In genomic region chr19:1070576-1070930, GRCh38 we compare ENCODE assay signal across 12 cellular contexts. TPM values are rescaled to one million over a fixed set of nuclear protein-coding genes. Genes with fewer than 3 reads are reported as not detected.
DNase-seq lines count a peak whose midpoint lies in the region; ATAC-seq and TF ChIP-seq lines count a peak whose summit lies in the region.
"Had no signal": no experiment of that assay in that cellular context is flagged by ENCODE, and none has a peak within 500 bp of the region (broad histone marks: within the 10 kb centered on the region; RNA-seq: fewer than 3 reads in every experiment).

No MANE protein-coding gene starts in this region.

- H3K36me3 ChIP-seq in mammary epithelial cell (ENCODE audit: insufficient read depth, low read length) (no peaks in the 10 kb centered on the region), breast epithelium (no peaks in the 10 kb centered on the region), hepatocyte (replicated peaks; ENCODE audit: insufficient read depth, low read depth) (no peaks in the 10 kb centered on the region), spleen (peaks cover 0 to 70% (median 43%) of the 10 kb centered on the region in 6 donors)

- H3K27ac Mint-ChIP-seq in activated CD8-positive, alpha-beta T cell treated with anti-CD3 and anti-CD28 coated beads for 36 hours = peak overlapping the region; percentile 76

- no peak overlapping the region for H3K9ac ChIP-seq in mammary epithelial cell (ENCODE audit: insufficient read depth, low read length)

- no peak overlapping the region for H3K27ac ChIP-seq in mammary epithelial cell (ENCODE audit: insufficient read depth, low read depth, low read length)
- H3K27ac ChIP-seq in breast epithelium = no peak overlapping the region
- H3K27ac ChIP-seq in hepatocyte = no peak overlapping the region
- H3K27ac ChIP-seq in spleen = peak overlapping the region in 6 of 8 donors; percentile 90 to 98 (median 96)
- H3K27ac ChIP-seq: body of pancreas had no signal

- H3K27me3 Mint-ChIP-seq in activated CD8-positive, alpha-beta T cell treated with anti-CD3 and anti-CD28 coated beads for 36 hours = no peaks in the 10 kb centered on the region
- H3K27me3 Mint-ChIP-seq: activated CD4-positive, alpha-beta memory T cell treated with anti-CD3 and anti-CD28 coated beads, Interleukin-2, amount 10 ng/mL, durations not matched to agents 7 days and 5 days had no signal

- H3K4me1 Mint-ChIP-seq in activated CD8-positive, alpha-beta T cell treated with anti-CD3 and anti-CD28 coated beads for 36 hours (ENCODE audit: low read depth) = peaks cover 49% of the 10 kb centered on the region

- TF ChIP-seq POLR2A in breast epithelium (IDR thresholded peaks at IDR 0.05) = no peak
- no peak for TF ChIP-seq POLR2A in spleen (IDR thresholded peaks at IDR 0.05)

- H2AFZ ChIP-seq in mammary epithelial cell (ENCODE audit: low read depth, low read length) (no peak overlapping the region), hepatocyte (no peak overlapping the region)

- H3K4me2 ChIP-seq in mammary epithelial cell (ENCODE audit: insufficient read depth, low read depth, low read length) (peak overlapping the region; percentile 69), hepatocyte (peak overlapping the region; percentile 69)

- TF ChIP-seq CTCF in mammary epithelial cell (conservative IDR thresholded peaks at IDR 0.05 in 1 of 2, IDR thresholded peaks at IDR 0.05 in 1 of 2; ENCODE audit: extremely low read depth in 1 of 2, insufficient read depth in 1 of 2, low read depth in 1 of 2, low read length in 2 of 2) = no peak
- TF ChIP-seq CTCF in breast epithelium (IDR thresholded peaks at IDR 0.05) = no peak
- no peak for TF ChIP-seq CTCF in activated CD8-positive, alpha-beta T cell treated with anti-CD3 and anti-CD28 coated beads for 36 hours (IDR thresholded peaks at IDR 0.05)
- peak; percentile 4 for TF ChIP-seq CTCF in hepatocyte (IDR thresholded peaks at IDR 0.05; ENCODE audit: poor library complexity)
- no peak for TF ChIP-seq CTCF in spleen (IDR thresholded peaks at IDR 0.05 in 8 of 11, conservative IDR thresholded peaks at IDR 0.05 in 3 of 11)

- H3K36me3 Mint-ChIP-seq in activated CD8-positive, alpha-beta T cell treated with anti-CD3 and anti-CD28 coated beads for 36 hours (ENCODE audit: low read depth) = peaks cover 50% of the 10 kb centered on the region

- no TSS peak for BruUV-seq in mammary epithelial cell (replicated peaks; lab: Mats Ljungman, UMichigan)

- CTCF ChIA-PET in mammary epithelial cell (lab: Charles Lee; ENCODE audit: low non-redundant PET) = no interaction called here
- CTCF ChIA-PET in activated CD8-positive, alpha-beta T cell treated with anti-CD3 and anti-CD28 coated beads for 36 hours (lab: Charles Lee) = interaction anchor here (1.6 kb wide), 1 partner anchor 41 kb away, joined by 4 read pairs; no protein-coding TSS in a partner anchor

- POLR2A ChIA-PET in activated CD8-positive, alpha-beta T cell treated with anti-CD3 and anti-CD28 coated beads for 36 hours (lab: Charles Lee) = interaction anchor here (0.8 to 12.2 kb wide), 5 partner anchors 10 to 36 kb away, joined by 3 to 148 read pairs (median 6); no protein-coding TSS in a partner anchor

- ATAC-seq in activated CD8-positive, alpha-beta T cell treated with anti-CD3 and anti-CD28 coated beads for 36 hours = no peak
- ATAC-seq in GM18867 (IDR thresholded peaks at IDR 0.05; ENCODE audit: unreplicated experiment) = no peak
- no peak for ATAC-seq in GM21576 (IDR thresholded peaks at IDR 0.05; ENCODE audit: unreplicated experiment)
- ATAC-seq: body of pancreas had no signal

- no peaks in the 10 kb centered on the region for H3K79me2 ChIP-seq in mammary epithelial cell (ENCODE audit: insufficient read depth, low read length)
- H3K79me2 ChIP-seq in hepatocyte = no peaks in the 10 kb centered on the region

- H4K20me1 ChIP-seq in mammary epithelial cell (ENCODE audit: insufficient read depth, low read length) (no peaks in the 10 kb centered on the region), hepatocyte (ENCODE audit: insufficient read depth, poor library complexity, severe bottlenecking) (no peaks in the 10 kb centered on the region)

- H3K27me3 ChIP-seq in mammary epithelial cell (ENCODE audit: insufficient read depth, low read length) = peaks cover 6% of the 10 kb centered on the region
- peaks cover 10 to 48% of the 10 kb centered on the region in 2 donors for H3K27me3 ChIP-seq in breast epithelium
- H3K27me3 ChIP-seq in hepatocyte = peaks cover 50% of the 10 kb centered on the region
- H3K27me3 ChIP-seq in spleen (replicated peaks in 1 of 7) = peaks cover 0 to 18% (median 0%) of the 10 kb centered on the region in 7 donors

- no peak overlapping the region for H3K4me3 Mint-ChIP-seq in activated CD8-positive, alpha-beta T cell treated with anti-CD3 and anti-CD28 coated beads for 36 hours

- intact Hi-C loops in mammary epithelial cell (cut with micrococcal nuclease) (no loop called here), breast epithelium (cut with DNase I; ENCODE audit: low total_unique reads) (no loop called here), spleen (cut with DNase I; ENCODE audit: low total_unique reads) (loop anchor here (10.0 kb wide), 1 partner anchor 46 kb away; the partner anchor contains the start of genes CNN2, RNU6-2 and TMEM259)
- intact Hi-C loops in activated CD8-positive, alpha-beta T cell treated with anti-CD3 and anti-CD28 coated beads for 36 hours (cut with micrococcal nuclease) = no loop called here

- H3K4me1 ChIP-seq in mammary epithelial cell (ENCODE audit: insufficient read depth, low read length) (peaks cover 29% of the 10 kb centered on the region), breast epithelium (peaks cover 9% of the 10 kb centered on the region in 2 donors), hepatocyte (ENCODE audit: insufficient read depth) (peaks cover 17% of the 10 kb centered on the region), spleen (peaks cover 60 to 100% (median 94%) of the 10 kb centered on the region in 6 donors)

- in situ Hi-C loops in mammary epithelial cell (cut with MboI; ENCODE audit: low sequenced_read_pairs in 2 of 2) = no loop called here

- no peaks in the 10 kb centered on the region for H3K9me2 ChIP-seq in hepatocyte (replicated peaks; ENCODE audit: insufficient read depth)

- H3K9me3 ChIP-seq in mammary epithelial cell (replicated peaks; ENCODE audit: insufficient read depth, low read length) (no peaks in the 10 kb centered on the region), breast epithelium (no peaks in the 10 kb centered on the region), hepatocyte (ENCODE audit: low read depth) (no peaks in the 10 kb centered on the region), spleen (no peaks in the 10 kb centered on the region)
- H3K9me3 ChIP-seq: body of pancreas had no signal

- H3K4me3 ChIP-seq in mammary epithelial cell (replicated peaks in 1 of 3; ENCODE audit: insufficient read depth in 1 of 3, low read depth in 2 of 3, low read length in 3 of 3) (no peak overlapping the region), breast epithelium (no peak overlapping the region), hepatocyte (no peak overlapping the region), spleen (no peak overlapping the region)
- H3K4me3 ChIP-seq: body of pancreas had no signal

- dilution Hi-C loops in mammary epithelial cell (cut with HindIII; ENCODE audit: low sequenced_read_pairs) = no loop called here

- 17% methylated on average over 19 of the region's 21 CpGs for WGBS in mammary epithelial cell (ENCODE audit: low coverage, missing lambda C conversion rate)
- 21% methylated on average over 21 of the region's 21 CpGs for WGBS in hepatocyte (ENCODE audit: low lambda C conversion rate, missing lambda C conversion rate)
- WGBS in spleen, 5 donors = 57 to 90% (median 75%) methylated on average over 18 to 21 of the region's 21 CpGs

- no peaks in the 10 kb centered on the region for H3K9me3 Mint-ChIP-seq in activated CD8-positive, alpha-beta T cell treated with anti-CD3 and anti-CD28 coated beads for 36 hours
- H3K9me3 Mint-ChIP-seq: activated CD4-positive, alpha-beta memory T cell treated with anti-CD3 and anti-CD28 coated beads, Interleukin-2, amount 10 ng/mL, durations not matched to agents 7 days and 5 days had no signal

- no peak for DNase-seq in mammary epithelial cell
- no peak for DNase-seq in breast epithelium (ENCODE audit: low spot score in 2 of 2)
- no peak for DNase-seq in activated CD8-positive, alpha-beta T cell treated with anti-CD3 and anti-CD28 coated beads for 36 hours
- no peak for DNase-seq in hepatocyte (ENCODE audit: low spot score)
- peak; percentile 77 for DNase-seq in spleen
- DNase-seq in EL = no peak
- DNase-seq: activated CD4-positive, alpha-beta memory T cell treated with anti-CD3 and anti-CD28 coated beads, Interleukin-2, amount 10 ng/mL, durations not matched to agents 7 days and 5 days; body of pancreas; NCI-H226; SHP77 had no signal

RNA-seq across cellular contexts. Expression of gene ARHGAP45, which starts 3.6 kb away (rescaled TPM):
- 1 to 10 TPM in 1 of 2 donors, under 1 TPM in 1; 0.94 to 6.0 TPM for total RNA-seq in mammary epithelial cell
- polyA plus RNA-seq in mammary epithelial cell = 1.3 TPM
- 0.10 TPM for polyA minus RNA-seq in mammary epithelial cell
- total RNA-seq in breast epithelium = 10 to 100 TPM; 18.7 to 43.2 (median 23.9) TPM
- 100 to 1,000 TPM; 136 to 150 TPM for total RNA-seq in activated CD8-positive, alpha-beta T cell treated with anti-CD3 and anti-CD28 coated beads for 36 hours
- total RNA-seq in hepatocyte = 11.0 and 12.9 TPM in 2 replicates
- 16.0 and 18.3 TPM in 2 replicates for polyA plus RNA-seq in hepatocyte
- 100 to 1,000 TPM; 161 to 258 (median 237) TPM for total RNA-seq in spleen
- 100 to 1,000 TPM; 205 to 356 (median 329) TPM for polyA plus RNA-seq in spleen

RNA-seq across cellular contexts. Expression of gene POLR2E, which starts 24.6 kb away (rescaled TPM):
- total RNA-seq in mammary epithelial cell = 100 to 1,000 TPM in 1 of 2 donors, 10 to 100 TPM in 1; 63.7 to 233 TPM
- 258 TPM for polyA plus RNA-seq in mammary epithelial cell
- 118 TPM for polyA minus RNA-seq in mammary epithelial cell
- total RNA-seq in breast epithelium = 100 to 1,000 TPM in 1 of 3 donors, 10 to 100 TPM in 2; 65.9 to 175 (median 89.1) TPM
- total RNA-seq in activated CD8-positive, alpha-beta T cell treated with anti-CD3 and anti-CD28 coated beads for 36 hours = 100 to 1,000 TPM; 271 to 282 TPM
- total RNA-seq in hepatocyte = 126 and 170 TPM in 2 replicates
- 326 and 328 TPM in 2 replicates for polyA plus RNA-seq in hepatocyte
- total RNA-seq in spleen = 100 to 1,000 TPM; 106 to 152 (median 123) TPM
- 100 to 1,000 TPM in 2 of 3 donors, 10 to 100 TPM in 1; 70.8 to 144 (median 105) TPM for polyA plus RNA-seq in spleen

RNA-seq across cellular contexts. Expression of gene ABCA7, which starts 30.6 kb away (rescaled TPM):
- total RNA-seq in mammary epithelial cell (10 to 100 TPM; 14.3 to 28.4 TPM), breast epithelium (10 to 100 TPM in 2 of 3 donors, 1 to 10 TPM in 1; 8.0 to 31.8 (median 26.5) TPM), hepatocyte (8.2 and 17.8 TPM in 2 replicates), spleen (100 to 1,000 TPM in 3 of 7 donors, 10 to 100 TPM in 4; 64.6 to 162 (median 94.7) TPM)
- polyA plus RNA-seq in mammary epithelial cell (7.4 TPM), hepatocyte (26.8 and 38.1 TPM in 2 replicates), spleen (100 to 1,000 TPM in 2 of 3 donors, 10 to 100 TPM in 1; 67.5 to 197 (median 152) TPM)
- polyA minus RNA-seq in mammary epithelial cell = 21.8 TPM
- 10 to 100 TPM; 14.0 to 14.6 TPM for total RNA-seq in activated CD8-positive, alpha-beta T cell treated with anti-CD3 and anti-CD28 coated beads for 36 hours

RNA-seq across cellular contexts. Expression of gene GPX4, which starts 33.2 kb away (rescaled TPM):
- total RNA-seq in mammary epithelial cell (100 to 1,000 TPM; 154 to 216 TPM), breast epithelium (1,000 to 10,000 TPM in 1 of 3 donors, 100 to 1,000 TPM in 2; 357 to 1,796 (median 492) TPM), hepatocyte (524 and 539 TPM in 2 replicates), spleen (100 to 1,000 TPM; 138 to 275 (median 216) TPM)
- polyA plus RNA-seq in mammary epithelial cell (357 TPM), hepatocyte (729 and 735 TPM in 2 replicates), spleen (100 to 1,000 TPM; 480 to 562 (median 522) TPM)
- 97.5 TPM for polyA minus RNA-seq in mammary epithelial cell
- 100 to 1,000 TPM; 224 to 232 TPM for total RNA-seq in activated CD8-positive, alpha-beta T cell treated with anti-CD3 and anti-CD28 coated beads for 36 hours

RNA-seq across cellular contexts. Expression of gene CNN2, which starts 44.1 kb away (rescaled TPM):
- total RNA-seq in mammary epithelial cell (100 to 1,000 TPM; 420 to 485 TPM), breast epithelium (10 to 100 TPM; 70.4 to 74.1 (median 70.7) TPM), hepatocyte (88.5 and 115 TPM in 2 replicates), spleen (100 to 1,000 TPM; 102 to 296 (median 233) TPM)
- polyA plus RNA-seq in mammary epithelial cell (287 TPM), hepatocyte (229 and 247 TPM in 2 replicates), spleen (100 to 1,000 TPM; 126 to 147 (median 140) TPM)
- polyA minus RNA-seq in mammary epithelial cell = 688 TPM
- 10 to 100 TPM; 97.4 to 98.3 TPM for total RNA-seq in activated CD8-positive, alpha-beta T cell treated with anti-CD3 and anti-CD28 coated beads for 36 hours

Comparison
In these comparisons a context has a peak if more than half of its experiments do, and no peak if none do; other contexts are left out.
1. H3K27ac ChIP-seq: peak in spleen (6 of 8); none in mammary epithelial cell (single experiment), breast epithelium (0 of 2) and hepatocyte (single experiment).